9 cellular contexts compared by ENCODE assay signal in the genomic region with DNA sequence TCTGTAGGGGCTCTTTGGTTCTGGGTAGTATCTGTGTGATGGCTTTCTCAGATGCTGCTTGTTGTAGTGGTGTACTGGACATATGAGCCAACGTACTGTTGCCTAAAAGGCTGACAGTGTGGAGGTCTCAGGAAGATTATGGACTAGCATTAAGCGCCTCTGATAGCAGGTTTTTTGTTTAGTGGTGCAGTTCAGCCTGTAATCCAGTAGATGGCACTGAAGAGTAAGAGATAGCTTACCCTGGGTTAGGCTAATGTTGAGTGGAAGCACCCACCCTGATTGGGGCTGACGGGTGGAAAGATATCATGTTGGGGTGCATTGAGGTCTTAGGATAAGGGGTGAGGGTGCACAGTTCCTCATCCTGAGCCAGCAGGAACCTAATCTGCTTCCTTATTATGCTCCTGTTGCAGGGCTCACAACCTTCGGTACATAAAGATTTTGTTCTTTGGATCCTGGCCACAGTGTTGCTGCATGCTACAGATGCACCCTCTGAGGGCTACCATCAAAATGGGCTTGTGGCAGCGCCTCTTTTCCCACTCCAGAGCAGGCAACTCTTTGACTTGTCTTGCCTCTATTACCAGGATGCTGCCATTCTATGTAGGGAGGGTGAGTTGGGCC.
DNase-seq lines count a peak whose midpoint lies in the region; ATAC-seq and TF ChIP-seq lines count a peak whose summit lies in the region.
"Had no signal": no experiment of that assay in that cellular context is flagged by ENCODE, and none has a peak within 500 bp of the region (broad histone marks: within the 10 kb centered on the region; RNA-seq: fewer than 3 reads in every experiment).

No MANE protein-coding gene starts in this region.

- DNase-seq in NCI-H2227 (lab: John Stamatoyannopoulos, UW; ENCODE audit: unreplicated experiment) (peak; percentile 9), NCI-H2227 treated with DMSO at 0.1 percent for 48 hours (lab: John Stamatoyannopoulos, UW) (no peak), IMR-90 (no peak), astrocyte of the spinal cord (ENCODE audit: low read depth, low spot score) (no peak), nephron progenitor cell (no peak), T-helper 1 cell (no peak), NCI-H1092 (lab: John Stamatoyannopoulos, UW) (no peak)

- no peaks in the 10 kb centered on the region for H3K79me1 ChIP-seq in IMR-90 (ENCODE audit: low read depth in 1 of 2, low read length in 2 of 2)

- TF ChIP-seq RAD21 in IMR-90 (IDR thresholded peaks at IDR 0.05; ENCODE audit: low read length): peak; percentile 33; the same call in 1 of the 2 replicates

- peaks cover 17% of the 10 kb centered on the region for H3K9me3 ChIP-seq in IMR-90 (ENCODE audit: control insufficient read depth, insufficient read depth, low read length)

- BruUV-seq in IMR-90 (replicated peaks; lab: Mats Ljungman, UMichigan): no TSS peak

- H2AFZ ChIP-seq in IMR-90 (replicated peaks; ENCODE audit: low read length, poor library complexity): no peak overlapping the region

- no peak overlapping the region for H2BK20ac ChIP-seq in IMR-90 (ENCODE audit: low read depth, low read length)

- H2AK9ac ChIP-seq in IMR-90 (replicated peaks; ENCODE audit: low read depth, low read length, poor library complexity): no peak overlapping the region

- H2BK5ac ChIP-seq in IMR-90 (ENCODE audit: low read depth, low read length, poor library complexity, severe bottlenecking): no peak overlapping the region

- no peak overlapping the region for H3K27ac ChIP-seq in IMR-90 (ENCODE audit: insufficient read depth, low read length)
- H3K27ac ChIP-seq: BLaER1 had no signal

- no peak overlapping the region for H3K27ac Mint-ChIP-seq in nephron progenitor cell

- in situ Hi-C loops in IMR-90 (cut with MboI; ENCODE audit: low sequenced_read_pairs): no loop called here
- in situ Hi-C loops in astrocyte of the spinal cord (cut with HindIII; ENCODE audit: low sequenced_read_pairs): no loop called here

- intact Hi-C loops in IMR-90 (cut with micrococcal nuclease): no loop called here

- H4K8ac ChIP-seq in IMR-90 (ENCODE audit: low read depth in 2 of 2, low read length in 2 of 2): no peak overlapping the region

- CTCF ChIA-PET in IMR-90 (lab: Yijun Ruan, JAX): no interaction called here

- POLR2A ChIA-PET in IMR-90 (lab: Charles Lee; ENCODE audit: unreplicated experiment): no interaction called here

- H3K23ac ChIP-seq in IMR-90 (ENCODE audit: low read depth, low read length): no peak overlapping the region

- no peaks in the 10 kb centered on the region for H3K4me1 Mint-ChIP-seq in nephron progenitor cell

- peaks cover 87% of the 10 kb centered on the region for H3K9me3 Mint-ChIP-seq in nephron progenitor cell

- no peak overlapping the region for H3K4ac ChIP-seq in IMR-90 (ENCODE audit: low read depth, low read length)

- H3K4me1 ChIP-seq in IMR-90 (ENCODE audit: control insufficient read depth, insufficient read depth, low read length): no peaks in the 10 kb centered on the region
- H3K4me1 ChIP-seq: BLaER1 had no signal

- ATAC-seq in IMR-90 (ENCODE audit: low read depth) (no peak), HG03442 (IDR thresholded peaks at IDR 0.05; ENCODE audit: unreplicated experiment) (no peak)

- no peak overlapping the region for H2BK120ac ChIP-seq in IMR-90 (ENCODE audit: low read depth, low read length)

- no peak overlapping the region for H3K56ac ChIP-seq in IMR-90 (ENCODE audit: extremely low read depth, insufficient read depth, low read length)

- no peak overlapping the region for H2AK5ac ChIP-seq in IMR-90 (ENCODE audit: low read depth, low read length)

- TF ChIP-seq POLR2A in IMR-90 (IDR thresholded peaks at IDR 0.05; ENCODE audit: low read depth, low read length): no peak

- H3K27me3 Mint-ChIP-seq in nephron progenitor cell (ENCODE audit: low read depth, poor library complexity): no peaks in the 10 kb centered on the region

- no peak overlapping the region for H4K91ac ChIP-seq in IMR-90 (ENCODE audit: insufficient read depth, low read depth, low read length)

- H3K9me1 ChIP-seq in IMR-90 (ENCODE audit: insufficient read depth, low read length): no peaks in the 10 kb centered on the region

- dilution Hi-C loops in IMR-90 (cut with HindIII; ENCODE audit: low sequenced_read_pairs, unreplicated experiment): no loop called here

- WGBS in IMR-90 (ENCODE audit: extremely low coverage in 2 of 2, insufficient read length in 1 of 2), 2 experiments: 90% methylated on average over 1 of the region's 5 CpGs; no CpG with 5 or more reads in 1 of the 2 experiments

- H3K9ac ChIP-seq in IMR-90 (ENCODE audit: low read depth, low read length): no peak overlapping the region
- H3K9ac ChIP-seq: BLaER1 had no signal

- H3K4me2 ChIP-seq in IMR-90 (ENCODE audit: low read depth, low read length): no peak overlapping the region
- H3K4me2 ChIP-seq: BLaER1 had no signal

- H3K4me3 ChIP-seq in IMR-90 (ENCODE audit: insufficient read depth, low read depth, low read length): no peak overlapping the region
- no peak overlapping the region for H3K4me3 ChIP-seq in astrocyte of the spinal cord (ENCODE audit: low read depth, low read length)
- H3K4me3 ChIP-seq: BLaER1 had no signal

- H3K14ac ChIP-seq in IMR-90 (replicated peaks; ENCODE audit: low read depth, low read length): no peak overlapping the region

- H3K27me3 ChIP-seq in IMR-90 (ENCODE audit: control insufficient read depth, insufficient read depth, low read length): no peaks in the 10 kb centered on the region
- H3K27me3 ChIP-seq: BLaER1 had no signal

- peak; percentile 23; the same call in 1 of the 2 replicates for TF ChIP-seq CTCF in IMR-90 (conservative IDR thresholded peaks at IDR 0.05; ENCODE audit: low read depth, low read length)
- peak; percentile 49 for TF ChIP-seq CTCF in astrocyte of the spinal cord (IDR thresholded peaks at IDR 0.05; ENCODE audit: low read depth, low read length)
- peak; percentile 21 for TF ChIP-seq CTCF in nephron progenitor cell (IDR thresholded peaks at IDR 0.05)

- no peak overlapping the region for H3K18ac ChIP-seq in IMR-90 (ENCODE audit: low read depth, low read length)

- no peaks in the 10 kb centered on the region for H4K20me1 ChIP-seq in IMR-90 (ENCODE audit: insufficient read depth, low read length)
- H4K20me1 ChIP-seq: BLaER1 had no signal

- H2BK15ac ChIP-seq in IMR-90 (ENCODE audit: low read depth, low read length): no peak overlapping the region

- no peaks in the 10 kb centered on the region for H3K36me3 ChIP-seq in IMR-90 (ENCODE audit: control insufficient read depth, insufficient read depth, low read length)
- H3K36me3 ChIP-seq: BLaER1 had no signal

- H4K5ac ChIP-seq in IMR-90 (ENCODE audit: low read depth, low read length): no peak overlapping the region

- H3K36me3 Mint-ChIP-seq in nephron progenitor cell (ENCODE audit: low read depth): peaks cover 10% of the 10 kb centered on the region

- H3K4me3 Mint-ChIP-seq in nephron progenitor cell: no peak overlapping the region

TF ChIP-seq in IMR-90, 13 proteins besides CTCF, POLR2A, EP300 and RAD21:
- TF ChIP-seq MAFK (IDR thresholded peaks at IDR 0.05; ENCODE audit: low read depth, low read length) (no peak), NFE2L2 (IDR thresholded peaks at IDR 0.05; ENCODE audit: low read depth, low read length) (no peak), CHD1 (IDR thresholded peaks at IDR 0.05; ENCODE audit: low read depth, low read length) (no peak), MAZ (IDR thresholded peaks at IDR 0.05; ENCODE audit: borderline replicate concordance, low read depth, low read length) (no peak), RCOR1 (IDR thresholded peaks at IDR 0.05; ENCODE audit: insufficient replicate concordance, low read length) (no peak), MXI1 (IDR thresholded peaks at IDR 0.05; ENCODE audit: borderline replicate concordance, low read depth, low read length) (no peak), BHLHE40 (IDR thresholded peaks at IDR 0.05; ENCODE audit: low read depth, low read length) (no peak), SMC3 (IDR thresholded peaks at IDR 0.05; ENCODE audit: low read depth, low read length) (no peak), FOS (IDR thresholded peaks at IDR 0.05; ENCODE audit: low read depth, low read length) (no peak), CEBPB (IDR thresholded peaks at IDR 0.05; ENCODE audit: low read depth, low read length) (no peak), RFX5 (IDR thresholded peaks at IDR 0.05; ENCODE audit: low read depth, low read length) (no peak)
- TF ChIP-seq, protein P1, sequence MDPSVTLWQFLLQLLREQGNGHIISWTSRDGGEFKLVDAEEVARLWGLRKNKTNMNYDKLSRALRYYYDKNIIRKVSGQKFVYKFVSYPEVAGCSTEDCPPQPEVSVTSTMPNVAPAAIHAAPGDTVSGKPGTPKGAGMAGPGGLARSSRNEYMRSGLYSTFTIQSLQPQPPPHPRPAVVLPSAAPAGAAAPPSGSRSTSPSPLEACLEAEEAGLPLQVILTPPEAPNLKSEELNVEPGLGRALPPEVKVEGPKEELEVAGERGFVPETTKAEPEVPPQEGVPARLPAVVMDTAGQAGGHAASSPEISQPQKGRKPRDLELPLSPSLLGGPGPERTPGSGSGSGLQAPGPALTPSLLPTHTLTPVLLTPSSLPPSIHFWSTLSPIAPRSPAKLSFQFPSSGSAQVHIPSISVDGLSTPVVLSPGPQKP (IDR thresholded peaks at IDR 0.05; ENCODE audit: borderline replicate concordance, low read depth, low read length): no peak
